Comparison of ENCODE assay signal across 15 cellular contexts in the genomic region with DNA sequence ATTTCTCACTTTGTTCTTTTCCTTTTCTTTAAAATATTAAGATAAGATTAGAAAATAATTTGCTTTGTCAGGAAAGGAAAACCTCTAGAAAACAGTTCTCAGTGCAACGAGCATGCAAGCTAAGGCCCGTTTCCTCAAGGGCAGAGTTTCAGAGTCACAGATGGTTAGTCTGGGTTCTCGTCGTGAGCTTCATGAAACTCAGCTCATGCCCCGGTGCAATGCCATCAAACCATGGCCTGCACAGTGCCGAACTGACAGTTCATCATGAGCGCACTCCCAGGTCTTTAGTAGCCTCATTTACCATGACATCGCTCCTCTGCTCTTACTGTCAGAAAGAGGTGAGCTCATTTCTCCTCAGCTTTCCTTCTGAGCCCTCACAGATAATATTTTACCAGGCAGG.
DNase-seq lines count a peak whose midpoint lies in the region; ATAC-seq, FAIRE-seq and TF ChIP-seq lines count a peak whose summit lies in the region.
"Had no signal": no experiment of that assay in that cellular context is flagged by ENCODE, and none has a peak within 500 bp of the region (broad histone marks: within the 10 kb centered on the region; RNA-seq: fewer than 3 reads in every experiment).

No MANE protein-coding gene starts in this region.

- no peak overlapping the region for H3K27ac ChIP-seq in vagina
- no peak overlapping the region for H3K27ac ChIP-seq in psoas muscle
- H3K27ac ChIP-seq: heart right ventricle, lower lobe of right lung, upper lobe of left lung had no signal

- no peaks in the 10 kb centered on the region for H3K4me1 ChIP-seq in vagina
- H3K4me1 ChIP-seq in psoas muscle, result peaks cover 32% of the 10 kb centered on the region
- H3K4me1 ChIP-seq: heart right ventricle, lower lobe of right lung, upper lobe of left lung had no signal

- no peak for FAIRE-seq in frontal cortex (lab: Jason Lieb, UNC)
- FAIRE-seq: RCC 7860 had no signal

- H3K27me3 ChIP-seq in vagina, result no peaks in the 10 kb centered on the region
- H3K27me3 ChIP-seq in psoas muscle (ENCODE audit: insufficient read depth in 3 of 3, low read length in 2 of 3), result no peaks in the 10 kb centered on the region
- H3K27me3 ChIP-seq: upper lobe of left lung had no signal

- intact Hi-C loops in vagina (cut with DNase I), result no loop called here
- intact Hi-C loops in psoas muscle (cut with DNase I), result no loop called here

- TF ChIP-seq CTCF in vagina (IDR thresholded peaks at IDR 0.05) (no peak), psoas muscle (IDR thresholded peaks at IDR 0.05) (no peak)

- H3K4me3 ChIP-seq in vagina (no peak overlapping the region), psoas muscle (no peak overlapping the region)
- H3K4me3 ChIP-seq: heart right ventricle, lower lobe of right lung, upper lobe of left lung had no signal

- H3K9me3 ChIP-seq in vagina (no peaks in the 10 kb centered on the region), psoas muscle (no peaks in the 10 kb centered on the region)
- H3K9me3 ChIP-seq: heart right ventricle, lower lobe of right lung, upper lobe of left lung had no signal

- no peak for TF ChIP-seq POLR2A in vagina (IDR thresholded peaks at IDR 0.05)

- DNase-seq in vagina (ENCODE audit: extremely low spot score in 2 of 2) (no peak), psoas muscle (no peak), frontal cortex (ENCODE audit: low spot score in 2 of 2) (no peak)
- DNase-seq in activated effector memory CD4-positive, alpha-beta T cell treated with anti-CD3 and anti-CD28 coated beads, Interleukin-2, amount 50 U/mL, for 16 hours, result no peak
- DNase-seq: activated CD4-positive, alpha-beta T cell treated with anti-CD3 and anti-CD28 coated beads for 4 hours; activated gamma-delta T cell treated with Interleukin-2 at 50 U/mL for 16 hours; heart right ventricle; lower lobe of right lung; stimulated activated CD4-positive, alpha-beta T cell treated with anti-CD3 and anti-CD28 coated beads, Interleukin-12 subunit alpha, Interleukin-12 subunit beta, amount 100 ng/mL, for 4 hours; upper lobe of left lung had no signal

- no peaks in the 10 kb centered on the region for H3K36me3 ChIP-seq in vagina
- no peaks in the 10 kb centered on the region for H3K36me3 ChIP-seq in psoas muscle (ENCODE audit: insufficient read depth in 1 of 2, low read depth in 1 of 2)
- H3K36me3 ChIP-seq: heart right ventricle, lower lobe of right lung, upper lobe of left lung had no signal

- 69 to 79% (median 72%) methylated on average over 8 of the region's 8 CpGs for WGBS in psoas muscle, 3 donors

- peak; percentile 63 for ATAC-seq in GM18499 (IDR thresholded peaks at IDR 0.05; ENCODE audit: insufficient read depth, unreplicated experiment)
- peak; percentile 65 for ATAC-seq in GM19468 (IDR thresholded peaks at IDR 0.05; ENCODE audit: extremely low read depth, unreplicated experiment)
- peak; percentile 60 for ATAC-seq in HG02870 (IDR thresholded peaks at IDR 0.05; ENCODE audit: unreplicated experiment)
- ATAC-seq in HG03520 (IDR thresholded peaks at IDR 0.05; ENCODE audit: unreplicated experiment), result peak; percentile 75
- no peak for ATAC-seq in psoas muscle
- ATAC-seq: heart right ventricle, lower lobe of right lung had no signal

Comparison
In these comparisons a context has a peak if more than half of its experiments do, and no peak if none do; other contexts are left out.
1. ATAC-seq: peak in GM18499 (single experiment), GM19468 (single experiment), HG02870 (single experiment) and HG03520 (single experiment); none in psoas muscle (0 of 4).